12 cellular contexts compared by ENCODE assay signal in the genomic region with DNA sequence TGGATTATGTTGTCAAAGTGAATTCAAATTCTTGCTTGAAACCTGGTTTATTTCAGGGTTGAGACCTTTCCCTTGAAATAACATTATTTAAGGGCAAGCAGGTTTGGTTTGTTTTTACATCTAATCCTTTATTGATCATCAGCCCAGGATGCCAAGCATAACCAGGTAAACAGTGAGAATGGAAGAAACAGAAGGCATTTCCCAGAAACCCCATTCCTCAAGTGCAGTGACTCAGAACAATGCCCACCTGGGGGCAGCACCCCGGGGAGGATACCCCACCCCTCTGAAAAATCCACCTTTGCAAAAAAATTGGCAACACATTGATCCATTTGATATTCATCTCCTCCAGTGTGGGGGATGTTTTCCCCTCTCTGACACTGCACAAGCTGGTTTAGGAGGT. TPM values are rescaled to one million over a fixed set of nuclear protein-coding genes. Genes with fewer than 3 reads are reported as not detected.
DNase-seq lines count a peak whose midpoint lies in the region; ATAC-seq, FAIRE-seq and TF ChIP-seq lines count a peak whose summit lies in the region.
"Had no signal": no experiment of that assay in that cellular context is flagged by ENCODE, and none has a peak within 500 bp of the region (broad histone marks: within the 10 kb centered on the region; RNA-seq: fewer than 3 reads in every experiment).

No MANE protein-coding gene starts in this region.

- H3K4me3 Mint-ChIP-seq in activated CD4-positive, alpha-beta T cell treated with anti-CD3 and anti-CD28 coated beads, Interleukin-2, amount 10 ng/mL, durations not matched to agents 24 days and 14 days = no peak overlapping the region

- no peak overlapping the region for H3K4ac ChIP-seq in trophoblast cell (ENCODE audit: low read depth, low read length)

- H3K79me2 ChIP-seq in K562 (ENCODE audit: control insufficient read depth, insufficient read depth, low read length) (no peaks in the 10 kb centered on the region), trophoblast cell (ENCODE audit: control insufficient read depth, insufficient read depth, low read length, poor library complexity) (no peaks in the 10 kb centered on the region)

- H2AK5ac ChIP-seq in trophoblast cell (ENCODE audit: low read length) = no peak overlapping the region

- H3K4me1 Mint-ChIP-seq in activated CD4-positive, alpha-beta T cell treated with anti-CD3 and anti-CD28 coated beads, Interleukin-2, amount 10 ng/mL, durations not matched to agents 24 days and 14 days = peaks cover 17% of the 10 kb centered on the region

- peaks cover 4% of the 10 kb centered on the region for H3K79me1 ChIP-seq in trophoblast cell (ENCODE audit: low read length)

- peaks cover 4% of the 10 kb centered on the region; the same call in 1 of the 2 replicates for H4K20me1 ChIP-seq in K562 (replicated peaks; ENCODE audit: control insufficient read depth, insufficient read depth, low read length)

- no peak for TF ChIP-seq POLR2A in K562 (conservative IDR thresholded peaks at IDR 0.05)

- no peak overlapping the region for H3K23ac ChIP-seq in trophoblast cell (ENCODE audit: low read length)

- TF ChIP-seq RAD21 in K562 (CRISPR knock-in tag; conservative IDR thresholded peaks at IDR 0.05 in 1 of 2, IDR thresholded peaks at IDR 0.05 in 1 of 2) = no peak

- no peak overlapping the region for H4K91ac ChIP-seq in trophoblast cell (ENCODE audit: low read depth, low read length)

- H3K14ac ChIP-seq in trophoblast cell (ENCODE audit: low read length) = no peak overlapping the region

- H4K12ac ChIP-seq in trophoblast cell (ENCODE audit: low read depth, low read length) = no peak overlapping the region

- H3K9me3 Mint-ChIP-seq in activated CD4-positive, alpha-beta T cell treated with anti-CD3 and anti-CD28 coated beads, Interleukin-2, amount 10 ng/mL, durations not matched to agents 24 days and 14 days = no peaks in the 10 kb centered on the region

- H3K36me3 Mint-ChIP-seq in activated CD4-positive, alpha-beta T cell treated with anti-CD3 and anti-CD28 coated beads, Interleukin-2, amount 10 ng/mL, durations not matched to agents 24 days and 14 days (ENCODE audit: low read depth) = peaks cover 17% of the 10 kb centered on the region

- no peak for FAIRE-seq in K562 (lab: Jason Lieb, UNC)

- H3K27me3 ChIP-seq in HUES48 (ENCODE audit: control insufficient read depth, insufficient read depth, low read length) (no peaks in the 10 kb centered on the region), K562 (ENCODE audit: control insufficient read depth in 2 of 2, insufficient read depth in 2 of 2, low read length in 2 of 2) (no peaks in the 10 kb centered on the region), trophoblast cell (ENCODE audit: insufficient read depth, low read length) (no peaks in the 10 kb centered on the region)

- H3K36me3 ChIP-seq in HUES48 (ENCODE audit: control insufficient read depth, insufficient read depth, low read length) = peaks cover 5% of the 10 kb centered on the region
- peaks cover 14% of the 10 kb centered on the region; the same call in 2 of the 3 replicates for H3K36me3 ChIP-seq in K562 (ENCODE audit: control insufficient read depth, insufficient read depth, low read length)
- H3K36me3 ChIP-seq in trophoblast cell (ENCODE audit: control insufficient read depth in 1 of 2, insufficient read depth in 2 of 2, low read length in 2 of 2) = peaks cover 6 to 7% of the 10 kb centered on the region in 2 experiments

- intact Hi-C loops in activated CD4-positive, alpha-beta T cell treated with anti-CD3 and anti-CD28 coated beads, Interleukin-2, amount 10 ng/mL, durations not matched to agents 24 days and 14 days (cut with micrococcal nuclease) = no loop called here
- intact Hi-C loops in K562 (cut with micrococcal nuclease) = no loop called here

- no peak for TF ChIP-seq EP300 in K562 (IDR thresholded peaks at IDR 0.05; ENCODE audit: low read length)

- DNase-seq in activated CD4-positive, alpha-beta T cell treated with anti-CD3 and anti-CD28 coated beads, Interleukin-2, amount 10 ng/mL, durations not matched to agents 24 days and 14 days = no peak
- DNase-seq in activated CD4-positive, alpha-beta T cell treated with anti-CD3 and anti-CD28 coated beads for 1 hour = no peak
- peak in 1 of 4 experiments; percentile 23 for DNase-seq in K562 (ENCODE audit: extremely low read depth in 1 of 4, low spot score in 3 of 4)
- DNase-seq in trophoblast cell = no peak
- DNase-seq in SIG-M5 (lab: John Stamatoyannopoulos, UW) = no peak
- DNase-seq in SKM-1 (lab: John Stamatoyannopoulos, UW; ENCODE audit: unreplicated experiment) = no peak
- DNase-seq: ACHN; effector memory CD4-positive, alpha-beta T cell; Karpas-422; T1000 had no signal

- CTCF ChIA-PET in K562 (lab: Yijun Ruan, JAX; ENCODE audit: low intra/inter-chr PET ratio) = interaction anchor here (0.6 kb wide), 1 partner anchor 215 kb away, joined by 5 read pairs; no protein-coding TSS in a partner anchor

- no peak overlapping the region for H4K8ac ChIP-seq in trophoblast cell (ENCODE audit: low read depth, low read length)

- H2BK5ac ChIP-seq in trophoblast cell (ENCODE audit: low read depth, low read length, poor library complexity) = no peak overlapping the region

- no peak overlapping the region for H2BK12ac ChIP-seq in trophoblast cell (ENCODE audit: low read length)

- peak in 2 of 3 experiments; percentile 24 to 26; a peak in 1 of 6 replicates for TF ChIP-seq CTCF in K562 (IDR thresholded peaks at IDR 0.05 in 2 of 3, conservative IDR thresholded peaks at IDR 0.05 in 1 of 3; ENCODE audit: insufficient read depth in 2 of 3, low read depth in 1 of 3, low read length in 3 of 3)

- no peak overlapping the region for H2BK120ac ChIP-seq in trophoblast cell (ENCODE audit: insufficient read depth, low read length, poor library complexity)

- no peak overlapping the region for H3K18ac ChIP-seq in trophoblast cell (ENCODE audit: low read length)

- in situ Hi-C loops in K562 (cut with MboI) = no loop called here

- H3K27ac ChIP-seq in HUES48 (ENCODE audit: low read depth, low read length) (peak overlapping the region; percentile 35), K562 (ENCODE audit: extremely low read depth, low read depth, low read length) (no peak overlapping the region), trophoblast cell (ENCODE audit: low read depth, low read length) (peak overlapping the region; percentile 42)

- H3K4me3 ChIP-seq in HUES48 (ENCODE audit: low read depth, low read length) = peak overlapping the region; percentile 27; the same call in 1 of the 2 replicates
- no peak overlapping the region for H3K4me3 ChIP-seq in K562
- H3K4me3 ChIP-seq in trophoblast cell (ENCODE audit: low read depth, low read length) = no peak overlapping the region

- WGBS in K562 (ENCODE audit: insufficient coverage, low coverage, missing lambda C conversion rate) = 11% methylated on average over 1 of the region's 1 CpG
- WGBS in trophoblast cell (ENCODE audit: extremely low coverage, insufficient coverage, insufficient read length) = no CpG with 5 or more reads among the region's 1 CpG

- BruUV-seq in K562 (replicated peaks; lab: Mats Ljungman, UMichigan) = no TSS peak

- no peaks in the 10 kb centered on the region for H3K9me3 ChIP-seq in HUES48 (ENCODE audit: control insufficient read depth, insufficient read depth, low read length)
- no peaks in the 10 kb centered on the region for H3K9me3 ChIP-seq in K562 (replicated peaks; ENCODE audit: control insufficient read depth, insufficient read depth, low read depth, low read length)
- peaks cover 2% of the 10 kb centered on the region for H3K9me3 ChIP-seq in trophoblast cell (ENCODE audit: insufficient read depth, low read depth, low read length)

- H3K27ac Mint-ChIP-seq in activated CD4-positive, alpha-beta T cell treated with anti-CD3 and anti-CD28 coated beads, Interleukin-2, amount 10 ng/mL, durations not matched to agents 24 days and 14 days = peak overlapping the region; percentile 9

- H3K9me1 ChIP-seq in K562 (ENCODE audit: control insufficient read depth, insufficient read depth, low read length) = no peaks in the 10 kb centered on the region

- no peak for ATAC-seq in K562
- ATAC-seq in HG03045 (IDR thresholded peaks at IDR 0.05; ENCODE audit: unreplicated experiment) = no peak

- no peak overlapping the region for H3K9ac ChIP-seq in HUES48 (ENCODE audit: low read depth, low read length)
- no peak overlapping the region for H3K9ac ChIP-seq in K562 (ENCODE audit: insufficient read depth in 1 of 2, low read depth in 2 of 2, low read length in 2 of 2)
- H3K9ac ChIP-seq in trophoblast cell (ENCODE audit: low read length) = no peak overlapping the region

- POLR2A ChIA-PET in K562 (lab: Yijun Ruan, JAX) = interaction anchor here (0.6 to 1.0 kb wide), 2 partner anchors 53 to 286 kb away, joined by 3 to 4 read pairs; no protein-coding TSS in a partner anchor

- H3K27me3 Mint-ChIP-seq in activated CD4-positive, alpha-beta T cell treated with anti-CD3 and anti-CD28 coated beads, Interleukin-2, amount 10 ng/mL, durations not matched to agents 24 days and 14 days = no peaks in the 10 kb centered on the region

- no peak overlapping the region for H2AFZ ChIP-seq in K562 (ENCODE audit: low read depth, low read length)
- H2AFZ ChIP-seq in trophoblast cell (ENCODE audit: insufficient read depth, low read length, poor library complexity) = no peak overlapping the region

- H3K4me1 ChIP-seq in HUES48 (ENCODE audit: control insufficient read depth, insufficient read depth, low read length) (peaks cover 16% of the 10 kb centered on the region), K562 (replicated peaks in 1 of 2; ENCODE audit: control insufficient read depth in 2 of 2, insufficient read depth in 2 of 2, low read length in 2 of 2) (no peaks in the 10 kb centered on the region), trophoblast cell (ENCODE audit: control insufficient read depth in 1 of 2, insufficient read depth in 2 of 2, low read length in 2 of 2) (peaks cover 4 to 7% of the 10 kb centered on the region in 2 experiments)

- no peak overlapping the region for H3K4me2 ChIP-seq in K562 (ENCODE audit: insufficient read depth, low read length)
- H3K4me2 ChIP-seq in trophoblast cell (ENCODE audit: low read length) = peak overlapping the region; percentile 33

RNA-seq across cellular contexts. Expression of a gene that starts 32.5 kb away (rescaled TPM):
- 65.7 and 68.1 TPM in 2 replicates for total RNA-seq in activated CD4-positive, alpha-beta T cell treated with anti-CD3 and anti-CD28 coated beads, Interleukin-2, amount 10 ng/mL, durations not matched to agents 24 days and 14 days
- total RNA-seq in K562 (2011; cell fraction: chromatin; rRNA removed; ENCODE audit: low replicate concordance) = 57.2 and 80.7 TPM in 2 replicates
- total RNA-seq in K562 (2011; cell fraction: nucleolus; rRNA removed) = 72.2 and 72.5 TPM in 2 replicates
- 70.9 and 93.4 TPM in 2 replicates for total RNA-seq in K562 (2011; cell fraction: nucleoplasm; rRNA removed)
- 23.5 and 29.4 TPM in 2 replicates for total RNA-seq in K562 (2014; rRNA removed)
- 25.7 and 25.9 TPM in 2 replicates for total RNA-seq in K562 (2014; rRNA removed; fragmentation: Illumina TruSeq; extraction: Trizol)
- 32.8 and 33.2 TPM in 2 replicates for total RNA-seq in K562 (2015; rRNA removed; fragmentation: Illumina TruSeq; extraction: Trizol)
- total RNA-seq in K562 (2021) = 38.2 and 44.7 TPM in 2 replicates
- polyA plus RNA-seq in K562 (2011; rRNA removed) = 21.3 and 21.6 TPM in 2 replicates
- polyA plus RNA-seq in K562 (2011; cell fraction: cytosol; rRNA removed) = 19.2 and 27.8 TPM in 2 replicates
- polyA plus RNA-seq in K562 (2011; cell fraction: nucleus; rRNA removed) = 15.0 and 22.1 TPM in 2 replicates
- polyA plus RNA-seq in K562 (2012) = 22.6 and 26.2 TPM in 2 replicates
- 32.7 and 34.3 TPM in 2 replicates for polyA plus RNA-seq in K562 (2014; fragmentation: Illumina TruSeq; extraction: Trizol)
- polyA plus RNA-seq in K562 (2014; fragmentation: Nextera tagmentation; extraction: Ambion mirVana) = 1 to 10 TPM; 3.5 to 6.0 TPM
- 22.7 and 24.8 TPM in 2 replicates for polyA plus RNA-seq in K562 (2014; rRNA removed)
- polyA minus RNA-seq in K562 (2011; rRNA and poly(A)+ RNA removed) = 25.2 and 26.7 TPM in 2 replicates
- 19.7 and 23.0 TPM in 2 replicates for polyA minus RNA-seq in K562 (2011; cell fraction: cytosol; rRNA and poly(A)+ RNA removed)
- polyA minus RNA-seq in K562 (2011; cell fraction: nucleus; rRNA and poly(A)+ RNA removed) = 13.7 and 16.8 TPM in 2 replicates
- 25.0 and 25.5 TPM in 2 replicates for polyA plus RNA-seq in trophoblast cell (2013)

RNA-seq across cellular contexts. Expression of a gene that starts 32.7 kb away (rescaled TPM):
- 119 and 120 TPM in 2 replicates for total RNA-seq in activated CD4-positive, alpha-beta T cell treated with anti-CD3 and anti-CD28 coated beads, Interleukin-2, amount 10 ng/mL, durations not matched to agents 24 days and 14 days
- 15.9 and 22.3 TPM in 2 replicates for total RNA-seq in K562 (2011; cell fraction: chromatin; rRNA removed; ENCODE audit: low replicate concordance)
- total RNA-seq in K562 (2011; cell fraction: nucleolus; rRNA removed) = 11.4 and 12.5 TPM in 2 replicates
- total RNA-seq in K562 (2011; cell fraction: nucleoplasm; rRNA removed) = 18.0 and 31.8 TPM in 2 replicates
- 4.0 and 5.5 TPM in 2 replicates for total RNA-seq in K562 (2014; rRNA removed)
- total RNA-seq in K562 (2014; rRNA removed; fragmentation: Illumina TruSeq; extraction: Trizol) = 5.6 and 6.4 TPM in 2 replicates
- total RNA-seq in K562 (2015; rRNA removed; fragmentation: Illumina TruSeq; extraction: Trizol) = 6.2 and 6.7 TPM in 2 replicates
- total RNA-seq in K562 (2021) = 20.1 and 21.8 TPM in 2 replicates
- 7.1 and 7.2 TPM in 2 replicates for polyA plus RNA-seq in K562 (2011; rRNA removed)
- 9.6 and 9.7 TPM in 2 replicates for polyA plus RNA-seq in K562 (2011; cell fraction: cytosol; rRNA removed)
- 7.9 and 13.1 TPM in 2 replicates for polyA plus RNA-seq in K562 (2011; cell fraction: nucleus; rRNA removed)
- polyA plus RNA-seq in K562 (2012) = 11.7 and 12.7 TPM in 2 replicates
- polyA plus RNA-seq in K562 (2014; fragmentation: Illumina TruSeq; extraction: Trizol) = 21.8 and 24.3 TPM in 2 replicates
- polyA plus RNA-seq in K562 (2014; fragmentation: Nextera tagmentation; extraction: Ambion mirVana) = 1 to 10 TPM; 3.1 to 5.3 TPM
- polyA plus RNA-seq in K562 (2014; rRNA removed) = 10.6 and 11.4 TPM in 2 replicates
- 6.5 and 8.3 TPM in 2 replicates for polyA minus RNA-seq in K562 (2011; rRNA and poly(A)+ RNA removed)
- polyA minus RNA-seq in K562 (2011; cell fraction: cytosol; rRNA and poly(A)+ RNA removed) = 10.6 and 13.0 TPM in 2 replicates
- polyA minus RNA-seq in K562 (2011; cell fraction: nucleus; rRNA and poly(A)+ RNA removed) = 5.3 and 6.8 TPM in 2 replicates
- 20.8 and 21.5 TPM in 2 replicates for polyA plus RNA-seq in trophoblast cell (2013)

RNA-seq across cellular contexts. Expression of a gene that starts 37.2 kb away (rescaled TPM):
- 34.7 and 35.5 TPM in 2 replicates for total RNA-seq in activated CD4-positive, alpha-beta T cell treated with anti-CD3 and anti-CD28 coated beads, Interleukin-2, amount 10 ng/mL, durations not matched to agents 24 days and 14 days
- 9.0 and 15.2 TPM in 2 replicates for total RNA-seq in K562 (2011; cell fraction: chromatin; rRNA removed; ENCODE audit: low replicate concordance)
- total RNA-seq in K562 (2011; cell fraction: nucleolus; rRNA removed) = 5.3 and 5.7 TPM in 2 replicates
- total RNA-seq in K562 (2011; cell fraction: nucleoplasm; rRNA removed) = 7.2 and 7.9 TPM in 2 replicates
- 6.3 and 7.8 TPM in 2 replicates for total RNA-seq in K562 (2014; rRNA removed)
- total RNA-seq in K562 (2014; rRNA removed; fragmentation: Illumina TruSeq; extraction: Trizol) = 9.6 and 11.5 TPM in 2 replicates
- 8.4 and 8.6 TPM in 2 replicates for total RNA-seq in K562 (2015; rRNA removed; fragmentation: Illumina TruSeq; extraction: Trizol)
- 9.1 and 9.8 TPM in 2 replicates for total RNA-seq in K562 (2021)
- polyA plus RNA-seq in K562 (2011; rRNA removed) = 6.8 and 12.3 TPM in 2 replicates
- polyA plus RNA-seq in K562 (2011; cell fraction: cytosol; rRNA removed) = 6.0 and 7.9 TPM in 2 replicates
- 3.2 and 4.4 TPM in 2 replicates for polyA plus RNA-seq in K562 (2011; cell fraction: nucleus; rRNA removed)
- 8.6 and 10.3 TPM in 2 replicates for polyA plus RNA-seq in K562 (2012)
- 11.5 and 11.7 TPM in 2 replicates for polyA plus RNA-seq in K562 (2014; fragmentation: Illumina TruSeq; extraction: Trizol)
- polyA plus RNA-seq in K562 (2014; fragmentation: Nextera tagmentation; extraction: Ambion mirVana) = 1 to 10 TPM; 2.9 to 3.6 TPM
- polyA plus RNA-seq in K562 (2014; rRNA removed) = 7.2 and 7.7 TPM in 2 replicates
- 12.5 and 18.6 TPM in 2 replicates for polyA minus RNA-seq in K562 (2011; rRNA and poly(A)+ RNA removed)
- polyA minus RNA-seq in K562 (2011; cell fraction: cytosol; rRNA and poly(A)+ RNA removed) = 5.3 and 7.4 TPM in 2 replicates
- 2.0 and 3.4 TPM in 2 replicates for polyA minus RNA-seq in K562 (2011; cell fraction: nucleus; rRNA and poly(A)+ RNA removed)
- polyA plus RNA-seq in trophoblast cell (2013) = 17.9 TPM in 2 replicates
